Comparison of ENCODE assay signal across 12 cellular contexts in genomic region chr19:3682741-3683404, GRCh38. TPM values are rescaled to one million over a fixed set of nuclear protein-coding genes. Genes with fewer than 3 reads are reported as not detected.
DNase-seq lines count a peak whose midpoint lies in the region; ATAC-seq and TF ChIP-seq lines count a peak whose summit lies in the region.
"Had no signal": no experiment of that assay in that cellular context is flagged by ENCODE, and none has a peak within 500 bp of the region (broad histone marks: within the 10 kb centered on the region; RNA-seq: fewer than 3 reads in every experiment).

No MANE protein-coding gene starts in this region.

- in situ Hi-C loops in brain microvascular endothelial cell (cut with HindIII; ENCODE audit: low pct_ligation_motif_present, low sequenced_read_pairs): no loop called here

- H3K27ac ChIP-seq in HUES48 (ENCODE audit: low read depth, low read length) (peak overlapping the region; percentile 92), brain microvascular endothelial cell (peak overlapping the region; percentile 92), left ventricle myocardium inferior (replicated peaks) (peak overlapping the region; percentile 81), rectal smooth muscle tissue (ENCODE audit: low read depth, low read length) (peak overlapping the region; percentile 33)
- H3K27ac ChIP-seq: PC-9 had no signal

- TF ChIP-seq CTCF in brain microvascular endothelial cell (IDR thresholded peaks at IDR 0.05; ENCODE audit: low read depth, low read length, missing control alignments): no peak
- TF ChIP-seq CTCF in left ventricle myocardium inferior (IDR thresholded peaks at IDR 0.05; ENCODE audit: borderline replicate concordance): no peak

- intact Hi-C loops in left ventricle myocardium inferior (cut with micrococcal nuclease): no loop called here

- H3K4me3 ChIP-seq in HUES48 (ENCODE audit: low read depth, low read length) (no peak overlapping the region), brain microvascular endothelial cell (ENCODE audit: low read depth, low read length) (no peak overlapping the region), left ventricle myocardium inferior (no peak overlapping the region), rectal smooth muscle tissue (ENCODE audit: low read length) (no peak overlapping the region)
- H3K4me3 ChIP-seq: PC-9 had no signal

- H3K27me3 ChIP-seq in HUES48 (ENCODE audit: control insufficient read depth, insufficient read depth, low read length) (no peaks in the 10 kb centered on the region), brain microvascular endothelial cell (replicated peaks) (no peaks in the 10 kb centered on the region), left ventricle myocardium inferior (ENCODE audit: low read depth) (no peaks in the 10 kb centered on the region), rectal smooth muscle tissue (ENCODE audit: control insufficient read depth, insufficient read depth, low read length) (no peaks in the 10 kb centered on the region)

- H3K36me3 ChIP-seq in HUES48 (ENCODE audit: control insufficient read depth, insufficient read depth, low read length) (peaks cover 5% of the 10 kb centered on the region), brain microvascular endothelial cell (replicated peaks) (peaks cover 5% of the 10 kb centered on the region), left ventricle myocardium inferior (peaks cover 8% of the 10 kb centered on the region), rectal smooth muscle tissue (ENCODE audit: control insufficient read depth, insufficient read depth, low read length) (peaks cover 8% of the 10 kb centered on the region)

- H3K9me3 ChIP-seq in HUES48 (ENCODE audit: control insufficient read depth, insufficient read depth, low read length): peaks cover 6% of the 10 kb centered on the region; the same call in 1 of the 2 replicates
- H3K9me3 ChIP-seq in left ventricle myocardium inferior (replicated peaks): peaks cover 7% of the 10 kb centered on the region

- no peak overlapping the region for H3K9ac ChIP-seq in HUES48 (ENCODE audit: low read depth, low read length)
- H3K9ac ChIP-seq in rectal smooth muscle tissue (ENCODE audit: low read length): no peak overlapping the region

- DNase-seq in brain microvascular endothelial cell (peak; percentile 68), left ventricle myocardium inferior (no peak), mucosa of gallbladder (ENCODE audit: low spot score) (no peak)
- DNase-seq in stimulated activated CD4-positive, alpha-beta T cell treated with anti-CD3 and anti-CD28 coated beads, Interleukin-4, amount 100 ng/mL, for 24 hours: no peak
- DNase-seq: activated T-cell treated with anti-CD3 and anti-CD28 coated beads, Interleukin-2, amount 50 U/mL, for 1 hour; central memory CD4-positive, alpha-beta T cell; PC-9; small intestine had no signal

- H3K4me1 ChIP-seq in HUES48 (ENCODE audit: control insufficient read depth, insufficient read depth, low read length) (peaks cover 31% of the 10 kb centered on the region), left ventricle myocardium inferior (peaks cover 47% of the 10 kb centered on the region), rectal smooth muscle tissue (ENCODE audit: control insufficient read depth, insufficient read depth, low read length) (peaks cover 13% of the 10 kb centered on the region)

- no peak for ATAC-seq in HG03097 (IDR thresholded peaks at IDR 0.05; ENCODE audit: low FRiP score, unreplicated experiment)
- no peak for ATAC-seq in HG02840 (IDR thresholded peaks at IDR 0.05; ENCODE audit: low FRiP score, unreplicated experiment)

RNA-seq across cellular contexts. Expression of gene PIP5K1C, which starts 17.4 kb away (rescaled TPM):
- total RNA-seq in left ventricle myocardium inferior (31.6 TPM), mucosa of gallbladder (72.9 TPM)

RNA-seq across cellular contexts. Expression of gene TJP3, which starts 25.3 kb away (rescaled TPM):
- total RNA-seq in left ventricle myocardium inferior: not detected
- total RNA-seq in mucosa of gallbladder: 141 TPM

RNA-seq across cellular contexts. Expression of gene CACTIN, which starts 56.3 kb away (rescaled TPM):
- total RNA-seq in left ventricle myocardium inferior: 14.5 TPM
- 25.8 TPM for total RNA-seq in mucosa of gallbladder

Comparison
In these comparisons a context has a peak if more than half of its experiments do, and no peak if none do; other contexts are left out.
1. H3K27ac ChIP-seq: peak in every context shown above with its lines; median percentile 92 in HUES48; 92 in brain microvascular endothelial cell; 81 in left ventricle myocardium inferior; 33 in rectal smooth muscle tissue.
2. RNA of gene TJP3, which starts 25.3 kb away (total RNA-seq): 141 TPM in mucosa of gallbladder (single experiment); not detected in left ventricle myocardium inferior (single experiment); every median in the first group is over 100 times any median in the second.